Comparison of ENCODE assay signal across 17 cellular contexts in genomic region chr18:45161850-45162249, GRCh38.
DNase-seq lines count a peak whose midpoint lies in the region; ATAC-seq, FAIRE-seq and TF ChIP-seq lines count a peak whose summit lies in the region.
"Had no signal": no experiment of that assay in that cellular context is flagged by ENCODE, and none has a peak within 500 bp of the region (broad histone marks: within the 10 kb centered on the region; RNA-seq: fewer than 3 reads in every experiment).

No MANE protein-coding gene starts in this region.

- H3K9ac ChIP-seq in OCI-LY3 (ENCODE audit: low read length), result peak overlapping the region; percentile 1; the same call in 1 of the 2 replicates
- H3K9ac ChIP-seq: BLaER1 treated with 17β-estradiol and CSF1 and Interleukin-3, amounts not matched to agents 10 nM and 100 nM had no signal

- POLR2A ChIA-PET in CD8-positive, alpha-beta memory T cell (lab: Charles Lee), result no interaction called here
- POLR2A ChIA-PET in naive thymus-derived CD8-positive, alpha-beta T cell (lab: Charles Lee), result no interaction called here

- CTCF ChIA-PET in CD8-positive, alpha-beta memory T cell (lab: Charles Lee), result no interaction called here

- no peaks in the 10 kb centered on the region for H3K36me3 Mint-ChIP-seq in CD8-positive, alpha-beta memory T cell
- H3K36me3 Mint-ChIP-seq in naive thymus-derived CD8-positive, alpha-beta T cell, result no peaks in the 10 kb centered on the region
- H3K36me3 Mint-ChIP-seq: stimulated activated effector memory CD8-positive, alpha-beta T cell treated with anti-CD3 and anti-CD28 coated beads, Interleukin-12 subunit alpha, Interleukin-12 subunit beta, amount 100 ng/mL, for 72 hours had no signal

- DNase-seq in GM18507 (ENCODE audit: extremely low spot score, insufficient read length, low read depth), result peak; percentile 2
- DNase-seq in NCI-H446 treated with DMSO at 0.1 percent for 48 hours (lab: John Stamatoyannopoulos, UW), result no peak
- DNase-seq in NCI-H1092 (lab: John Stamatoyannopoulos, UW), result no peak
- DNase-seq in CD8-positive, alpha-beta memory T cell, result no peak
- DNase-seq in naive thymus-derived CD8-positive, alpha-beta T cell, result no peak
- DNase-seq: activated CD8-positive, alpha-beta T cell treated with anti-CD3 and anti-CD28 coated beads, Interleukin-2, amount 10 ng/mL, durations not matched to agents 7 days and 5 days; colonic mucosa; Karpas-422; NCI-H510A; stimulated activated CD4-positive, alpha-beta T cell treated with anti-CD3 and anti-CD28 coated beads, Interleukin-15, amount 100 ng/mL, for 24 hours; SW 1271 had no signal

- peak overlapping the region; percentile 26 for H3K4me3 ChIP-seq in OCI-LY3 (ENCODE audit: low read length)
- H3K4me3 ChIP-seq in CD8-positive, alpha-beta memory T cell (ENCODE audit: low read length), result no peak overlapping the region
- H3K4me3 ChIP-seq: BLaER1 treated with 17β-estradiol and CSF1 and Interleukin-3, amounts not matched to agents 10 nM and 100 nM; colonic mucosa; HAP-1 had no signal

- peak overlapping the region; percentile 49 for H3K4me2 ChIP-seq in OCI-LY3 (ENCODE audit: low read length)
- H3K4me2 ChIP-seq: BLaER1 treated with 17β-estradiol and CSF1 and Interleukin-3, amounts not matched to agents 10 nM and 100 nM had no signal

- no peaks in the 10 kb centered on the region for H3K9me3 ChIP-seq in OCI-LY3 (ENCODE audit: insufficient read depth, low read length)
- H3K9me3 ChIP-seq in CD8-positive, alpha-beta memory T cell (ENCODE audit: low read length), result no peaks in the 10 kb centered on the region
- H3K9me3 ChIP-seq: BLaER1 treated with 17β-estradiol and CSF1 and Interleukin-3, amounts not matched to agents 10 nM and 100 nM; colonic mucosa; HAP-1 had no signal

- H3K79me2 ChIP-seq in OCI-LY3 (ENCODE audit: low read length), result no peaks in the 10 kb centered on the region

- no peak overlapping the region for H3K4me3 Mint-ChIP-seq in CD8-positive, alpha-beta memory T cell
- H3K4me3 Mint-ChIP-seq in naive thymus-derived CD8-positive, alpha-beta T cell, result no peak overlapping the region
- H3K4me3 Mint-ChIP-seq: activated CD8-positive, alpha-beta T cell treated with anti-CD3 and anti-CD28 coated beads, Interleukin-2, amount 10 ng/mL, durations not matched to agents 7 days and 5 days; stimulated activated effector memory CD8-positive, alpha-beta T cell treated with anti-CD3 and anti-CD28 coated beads, Interleukin-12 subunit alpha, Interleukin-12 subunit beta, amount 100 ng/mL, for 72 hours had no signal

- peak overlapping the region in 1 of 8 donors; percentile 10 for H3K27ac Mint-ChIP-seq in CD8-positive, alpha-beta memory T cell
- no peak overlapping the region for H3K27ac Mint-ChIP-seq in naive thymus-derived CD8-positive, alpha-beta T cell
- H3K27ac Mint-ChIP-seq: activated CD8-positive, alpha-beta T cell treated with anti-CD3 and anti-CD28 coated beads, Interleukin-2, amount 10 ng/mL, durations not matched to agents 7 days and 5 days; stimulated activated effector memory CD8-positive, alpha-beta T cell treated with anti-CD3 and anti-CD28 coated beads, Interleukin-12 subunit alpha, Interleukin-12 subunit beta, amount 100 ng/mL, for 72 hours had no signal

- FAIRE-seq in GM18507 (lab: Jason Lieb, UNC), result peak; percentile 92

- H3K27me3 ChIP-seq in OCI-LY3 (ENCODE audit: low read depth, low read length), result no peaks in the 10 kb centered on the region
- no peaks in the 10 kb centered on the region for H3K27me3 ChIP-seq in CD8-positive, alpha-beta memory T cell (ENCODE audit: insufficient read depth, low read length, poor library complexity, severe bottlenecking)
- H3K27me3 ChIP-seq: BLaER1 treated with 17β-estradiol and CSF1 and Interleukin-3, amounts not matched to agents 10 nM and 100 nM; colonic mucosa had no signal

- H2AFZ ChIP-seq in OCI-LY3 (ENCODE audit: low read depth, low read length), result peak overlapping the region; percentile 69

- H3K4me1 Mint-ChIP-seq in CD8-positive, alpha-beta memory T cell, result no peaks in the 10 kb centered on the region
- peaks cover 0 to 3% (median 0%) of the 10 kb centered on the region in 4 donors for H3K4me1 Mint-ChIP-seq in naive thymus-derived CD8-positive, alpha-beta T cell

- no peaks in the 10 kb centered on the region for H4K20me1 ChIP-seq in OCI-LY3 (ENCODE audit: insufficient read depth, low read length)
- H4K20me1 ChIP-seq: BLaER1 treated with 17β-estradiol and CSF1 and Interleukin-3, amounts not matched to agents 10 nM and 100 nM had no signal

- no peak overlapping the region for H3K27ac ChIP-seq in OCI-LY3 (ENCODE audit: low read length)
- no peak overlapping the region for H3K27ac ChIP-seq in CD8-positive, alpha-beta memory T cell (ENCODE audit: low read depth, low read length)
- H3K27ac ChIP-seq: BLaER1 treated with 17β-estradiol and CSF1 and Interleukin-3, amounts not matched to agents 10 nM and 100 nM; colonic mucosa had no signal

- H3K9me3 Mint-ChIP-seq in CD8-positive, alpha-beta memory T cell, result peaks cover 0 to 3% (median 0%) of the 10 kb centered on the region in 5 donors
- peaks cover 0 to 4% (median 0%) of the 10 kb centered on the region in 9 donors for H3K9me3 Mint-ChIP-seq in naive thymus-derived CD8-positive, alpha-beta T cell
- H3K9me3 Mint-ChIP-seq: stimulated activated effector memory CD8-positive, alpha-beta T cell treated with anti-CD3 and anti-CD28 coated beads, Interleukin-12 subunit alpha, Interleukin-12 subunit beta, amount 100 ng/mL, for 72 hours had no signal

- no peak for TF ChIP-seq CTCF in OCI-LY3 (IDR thresholded peaks at IDR 0.05; ENCODE audit: low read depth, low read length)

- H3K36me3 ChIP-seq in OCI-LY3 (replicated peaks; ENCODE audit: low read depth, low read length), result no peaks in the 10 kb centered on the region
- no peaks in the 10 kb centered on the region for H3K36me3 ChIP-seq in CD8-positive, alpha-beta memory T cell (ENCODE audit: insufficient read depth, low read length)
- H3K36me3 ChIP-seq: BLaER1 treated with 17β-estradiol and CSF1 and Interleukin-3, amounts not matched to agents 10 nM and 100 nM; colonic mucosa; HAP-1 had no signal

- peaks cover 7 to 36% of the 10 kb centered on the region in 2 donors for H3K27me3 Mint-ChIP-seq in CD8-positive, alpha-beta memory T cell
- H3K27me3 Mint-ChIP-seq in naive thymus-derived CD8-positive, alpha-beta T cell, result peaks cover 0 to 14% (median 2%) of the 10 kb centered on the region in 5 donors

- ATAC-seq in GM21423 (IDR thresholded peaks at IDR 0.05; ENCODE audit: unreplicated experiment) (peak; percentile 81), HG03097 (IDR thresholded peaks at IDR 0.05; ENCODE audit: low FRiP score, unreplicated experiment) (peak; percentile 56)
- no peak for ATAC-seq in naive thymus-derived CD8-positive, alpha-beta T cell
- ATAC-seq: activated CD8-positive, alpha-beta T cell treated with anti-CD3 and anti-CD28 coated beads, Interleukin-2, amount 10 ng/mL, durations not matched to agents 7 days and 5 days; stimulated activated effector memory CD8-positive, alpha-beta T cell treated with anti-CD3 and anti-CD28 coated beads, Interleukin-12 subunit alpha, Interleukin-12 subunit beta, amount 100 ng/mL, for 72 hours had no signal

- H3K4me1 ChIP-seq in OCI-LY3 (ENCODE audit: low read length), result peaks cover 26% of the 10 kb centered on the region
- H3K4me1 ChIP-seq in CD8-positive, alpha-beta memory T cell (ENCODE audit: insufficient read depth, low read length), result no peaks in the 10 kb centered on the region
- H3K4me1 ChIP-seq: HAP-1 had no signal

Comparison
In these comparisons a context has a peak if more than half of its experiments do, and no peak if none do; other contexts are left out.
1. ATAC-seq: peak in GM21423 (single experiment) and HG03097 (single experiment); none in naive thymus-derived CD8-positive, alpha-beta T cell (0 of 2).